19 cellular contexts compared by ENCODE assay signal in the genomic region with DNA sequence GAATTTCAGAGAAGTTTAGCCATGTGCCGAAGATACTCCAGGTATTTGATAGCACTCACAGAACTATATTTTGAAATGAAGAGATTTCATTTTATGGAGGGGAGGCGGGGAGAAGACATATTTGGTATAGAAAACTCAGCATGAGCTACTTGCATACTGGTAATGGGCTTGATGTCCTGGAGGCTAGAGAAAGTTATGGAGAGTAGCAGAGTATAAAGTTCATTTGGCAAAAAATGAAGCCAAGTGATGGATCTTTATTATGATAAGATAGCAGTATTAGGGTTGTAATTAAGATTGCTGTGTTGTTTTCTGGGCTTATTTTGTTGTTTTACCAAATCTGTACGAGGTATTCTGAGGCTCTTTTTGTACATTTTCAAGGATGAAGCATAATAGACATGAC.
"Had no signal": no experiment of that assay in that cellular context is flagged by ENCODE, and none has a peak within 500 bp of the region (broad histone marks: within the 10 kb centered on the region; RNA-seq: fewer than 3 reads in every experiment).

No MANE protein-coding gene starts in this region.

- H3K36me3 ChIP-seq: esophagus squamous epithelium, neural progenitor cell, ovary, suprapubic skin had no signal

- H3K9ac ChIP-seq: neural progenitor cell had no signal

- H3K36me3 Mint-ChIP-seq: neural progenitor cell had no signal

- H3K27me3 Mint-ChIP-seq: activated CD4-positive, alpha-beta T cell treated with anti-CD3 and anti-CD28 coated beads, Interleukin-2, amount 10 ng/mL, durations not matched to agents 7 days and 5 days; activated naive CD8-positive, alpha-beta T cell; central memory CD8-positive, alpha-beta T cell; T-cell had no signal

- H3K4me2 ChIP-seq: neural progenitor cell had no signal

- H3K9me3 ChIP-seq: body of pancreas, esophagus squamous epithelium, lower lobe of right lung, ovary, suprapubic skin had no signal

- H3K4me3 ChIP-seq: body of pancreas, esophagus squamous epithelium, lower lobe of right lung, neural progenitor cell, ovary, suprapubic skin had no signal

- H3K4me1 Mint-ChIP-seq: activated CD4-positive, alpha-beta T cell treated with anti-CD3 and anti-CD28 coated beads, Interleukin-2, amount 10 ng/mL, durations not matched to agents 7 days and 5 days had no signal

- H3K27me3 ChIP-seq: body of pancreas, esophagus squamous epithelium, neural progenitor cell, ovary, suprapubic skin had no signal

- H3K27ac Mint-ChIP-seq: activated CD4-positive, alpha-beta T cell treated with anti-CD3 and anti-CD28 coated beads, Interleukin-2, amount 10 ng/mL, durations not matched to agents 7 days and 5 days; activated naive CD8-positive, alpha-beta T cell; activated T-cell treated with anti-CD3 and anti-CD28 coated beads, Interleukin-2, amount 50 U/mL, for 72 hours; neural progenitor cell; T-cell had no signal

- H2AFZ ChIP-seq: neural progenitor cell had no signal

- H3K27ac ChIP-seq: body of pancreas, esophagus squamous epithelium, lower lobe of right lung, neural progenitor cell, ovary, suprapubic skin had no signal

- H3K4me1 ChIP-seq: lower lobe of right lung, neural progenitor cell, suprapubic skin had no signal

- H3K9me3 Mint-ChIP-seq: activated CD4-positive, alpha-beta T cell treated with anti-CD3 and anti-CD28 coated beads, Interleukin-2, amount 10 ng/mL, durations not matched to agents 7 days and 5 days; activated T-cell treated with anti-CD3 and anti-CD28 coated beads, Interleukin-2, amount 50 U/mL, for 72 hours; central memory CD8-positive, alpha-beta T cell; neural progenitor cell; T-cell had no signal

- DNase-seq: activated CD8-positive, alpha-beta memory T cell treated with anti-CD3 and anti-CD28 coated beads, Interleukin-2, amount 50 U/mL, for 48 hours; activated gamma-delta T cell; activated T-cell treated with anti-CD3 and anti-CD28 coated beads, Interleukin-2, amount 50 U/mL, for 72 hours; cortex of kidney; effector CD4-positive, alpha-beta T cell; esophagus squamous epithelium; lower lobe of right lung; ovary; stimulated activated CD4-positive, alpha-beta T cell treated with anti-CD3 and anti-CD28 coated beads, Interleukin-4, amount 100 ng/mL, for 4 hours; stimulated activated CD8-positive, alpha-beta memory T cell treated with anti-CD3 and anti-CD28 coated beads, Interleukin-4, amount 100 ng/mL, for 48 hours; stimulated activated naive CD8-positive, alpha-beta T cell treated with anti-CD3 and anti-CD28 coated beads, Interleukin-15, Interleukin-2, amounts not matched to agents 100 U/mL and 50 U/mL, for 24 hours; T-cell; T-helper 9 cell had no signal

- H3K4me3 Mint-ChIP-seq: activated CD4-positive, alpha-beta T cell treated with anti-CD3 and anti-CD28 coated beads, Interleukin-2, amount 10 ng/mL, durations not matched to agents 7 days and 5 days; activated naive CD8-positive, alpha-beta T cell; activated T-cell treated with anti-CD3 and anti-CD28 coated beads, Interleukin-2, amount 50 U/mL, for 72 hours; central memory CD8-positive, alpha-beta T cell; neural progenitor cell; T-cell had no signal

- ATAC-seq: activated T-cell treated with anti-CD3 and anti-CD28 coated beads, Interleukin-2, amount 50 U/mL, for 72 hours; lower lobe of right lung; stimulated activated naive CD8-positive, alpha-beta T cell treated with anti-CD3 and anti-CD28 coated beads, Interleukin-15, Interleukin-2, amounts not matched to agents 100 U/mL and 50 U/mL, for 24 hours; T-cell had no signal
